In genomic region chr1:23178414-23178813, GRCh38 we compare ENCODE assay signal across 9 cellular contexts. TPM values are rescaled to one million over a fixed set of nuclear protein-coding genes. Genes with fewer than 3 reads are reported as not detected.
DNase-seq lines count a peak whose midpoint lies in the region; ATAC-seq and TF ChIP-seq lines count a peak whose summit lies in the region.
"Had no signal": no experiment of that assay in that cellular context is flagged by ENCODE, and none has a peak within 500 bp of the region (broad histone marks: within the 10 kb centered on the region; RNA-seq: fewer than 3 reads in every experiment).

No MANE protein-coding gene starts in this region.

- H3K4me3 ChIP-seq in Caco-2 (ENCODE audit: low read depth, low read length): no peak overlapping the region
- H3K4me3 ChIP-seq in prostate gland: no peak overlapping the region
- no peak overlapping the region for H3K4me3 ChIP-seq in H7 (ENCODE audit: insufficient read depth, low read depth, low read length)
- no peak overlapping the region for H3K4me3 ChIP-seq in MM.1S (ENCODE audit: low read length)

- H3K27ac ChIP-seq in prostate gland: peak overlapping the region; percentile 77 to 79
- no peak overlapping the region for H3K27ac ChIP-seq in MM.1S (ENCODE audit: low read length)

- TF ChIP-seq POLR2A in prostate gland (IDR thresholded peaks at IDR 0.05): no peak

- H3F3A ChIP-seq in MM.1S (ENCODE audit: insufficient read depth, low read length): no peaks in the 10 kb centered on the region

- WGBS in prostate gland: 81% methylated on average over 6 of the region's 6 CpGs

- H3K36me3 ChIP-seq in Caco-2 (ENCODE audit: control insufficient read depth, insufficient read depth, low read length): no peaks in the 10 kb centered on the region
- H3K36me3 ChIP-seq in prostate gland: no peaks in the 10 kb centered on the region
- H3K36me3 ChIP-seq in H7 (replicated peaks; ENCODE audit: control insufficient read depth, insufficient read depth, low read length): no peaks in the 10 kb centered on the region
- H3K36me3 ChIP-seq in MM.1S (replicated peaks; ENCODE audit: insufficient read depth, low read length): no peaks in the 10 kb centered on the region

- no peak for TF ChIP-seq CTCF in Caco-2 (IDR thresholded peaks at IDR 0.05; ENCODE audit: insufficient read depth in 1 of 2, low read depth in 1 of 2, low read length in 1 of 2, severe bottlenecking in 1 of 2, unreplicated experiment in 1 of 2)
- TF ChIP-seq CTCF in prostate gland (IDR thresholded peaks at IDR 0.05): no peak
- no peak for TF ChIP-seq CTCF in MM.1S (IDR thresholded peaks at IDR 0.05; ENCODE audit: low read length)

- H3K27me3 Mint-ChIP-seq in Caco-2 (ENCODE audit: insufficient read depth, unreplicated experiment): no peaks in the 10 kb centered on the region
- peaks cover 41% of the 10 kb centered on the region for H3K27me3 Mint-ChIP-seq in activated CD8-positive, alpha-beta T cell treated with anti-CD3 and anti-CD28 coated beads, Interleukin-2, amount 10 ng/mL, durations not matched to agents 7 days and 5 days (ENCODE audit: low read depth)

- H3K9ac ChIP-seq in MM.1S (ENCODE audit: low read length): no peak overlapping the region

- DNase-seq in Caco-2 (no peak), left ventricle myocardium superior (no peak), prostate gland (ENCODE audit: low spot score) (no peak), H7 (no peak), NCI-H524 treated with DMSO at 0.1 percent for 48 hours (lab: John Stamatoyannopoulos, UW) (no peak), MM.1S (no peak)
- DNase-seq in activated CD8-positive, alpha-beta T cell treated with anti-CD3 and anti-CD28 coated beads, Interleukin-2, amount 10 ng/mL, durations not matched to agents 7 days and 5 days: no peak
- DNase-seq: activated CD4-positive, alpha-beta memory T cell treated with anti-CD3 and anti-CD28 coated beads for 36 hours had no signal

- no peak for ATAC-seq in activated CD8-positive, alpha-beta T cell treated with anti-CD3 and anti-CD28 coated beads, Interleukin-2, amount 10 ng/mL, durations not matched to agents 7 days and 5 days
- ATAC-seq in left ventricle myocardium superior (peak; percentile 17), HG02840 (IDR thresholded peaks at IDR 0.05; ENCODE audit: low FRiP score, unreplicated experiment) (no peak)

- H3K27me3 ChIP-seq in Caco-2 (replicated peaks; ENCODE audit: control insufficient read depth, insufficient read depth, low read length): no peaks in the 10 kb centered on the region
- H3K27me3 ChIP-seq in prostate gland (replicated peaks; ENCODE audit: insufficient read depth): no peaks in the 10 kb centered on the region
- H3K27me3 ChIP-seq in H7 (ENCODE audit: control insufficient read depth, insufficient read depth, low read length): peaks cover 21% of the 10 kb centered on the region
- peaks cover 33% of the 10 kb centered on the region for H3K27me3 ChIP-seq in MM.1S (replicated peaks; ENCODE audit: insufficient read depth, low read length)

- H3K4me1 Mint-ChIP-seq in Caco-2 (ENCODE audit: low read depth, unreplicated experiment): no peaks in the 10 kb centered on the region
- peaks cover 21% of the 10 kb centered on the region for H3K4me1 Mint-ChIP-seq in activated CD8-positive, alpha-beta T cell treated with anti-CD3 and anti-CD28 coated beads, Interleukin-2, amount 10 ng/mL, durations not matched to agents 7 days and 5 days (ENCODE audit: low read depth)

- H3K9me2 ChIP-seq in MM.1S (replicated peaks; ENCODE audit: insufficient read depth, low read length): no peaks in the 10 kb centered on the region

- H3K9me3 Mint-ChIP-seq in Caco-2 (ENCODE audit: unreplicated experiment): no peaks in the 10 kb centered on the region
- no peaks in the 10 kb centered on the region for H3K9me3 Mint-ChIP-seq in activated CD8-positive, alpha-beta T cell treated with anti-CD3 and anti-CD28 coated beads, Interleukin-2, amount 10 ng/mL, durations not matched to agents 7 days and 5 days (ENCODE audit: insufficient read depth)
- H3K9me3 Mint-ChIP-seq: activated CD4-positive, alpha-beta memory T cell treated with anti-CD3 and anti-CD28 coated beads for 36 hours had no signal

- H3K4me1 ChIP-seq in Caco-2: peaks cover 4% of the 10 kb centered on the region; the same call in 1 of the 2 replicates
- H3K4me1 ChIP-seq in prostate gland (replicated peaks): no peaks in the 10 kb centered on the region
- H3K4me1 ChIP-seq in MM.1S (ENCODE audit: low read length): no peaks in the 10 kb centered on the region

- CTCF ChIA-PET in Caco-2 (lab: Charles Lee): interaction anchor here (1.6 kb wide), 1 partner anchor 79 kb away, joined by 7 read pairs; no protein-coding TSS in a partner anchor
- CTCF ChIA-PET in activated CD8-positive, alpha-beta T cell treated with anti-CD3 and anti-CD28 coated beads, Interleukin-2, amount 10 ng/mL, durations not matched to agents 7 days and 5 days (lab: Charles Lee): interaction anchor here (0.7 to 12.6 kb wide), 5 partner anchors 31 to 80 kb away, joined by 3 to 735 read pairs (median 4); no protein-coding TSS in a partner anchor

- H3K4me2 ChIP-seq in MM.1S (ENCODE audit: low read depth, low read length): no peak overlapping the region

- no peak overlapping the region for H3K27ac Mint-ChIP-seq in Caco-2 (ENCODE audit: unreplicated experiment)
- H3K27ac Mint-ChIP-seq in activated CD8-positive, alpha-beta T cell treated with anti-CD3 and anti-CD28 coated beads, Interleukin-2, amount 10 ng/mL, durations not matched to agents 7 days and 5 days: no peak overlapping the region
- H3K27ac Mint-ChIP-seq: activated CD4-positive, alpha-beta memory T cell treated with anti-CD3 and anti-CD28 coated beads for 36 hours had no signal

- no peak overlapping the region for H2AFZ ChIP-seq in MM.1S (ENCODE audit: low read length)

- intact Hi-C loops in Caco-2 (cut with micrococcal nuclease; ENCODE audit: unreplicated experiment): no loop called here
- intact Hi-C loops in left ventricle myocardium superior (cut with micrococcal nuclease): no loop called here
- intact Hi-C loops in prostate gland (cut with DNase I): no loop called here

- no peaks in the 10 kb centered on the region for H3K36me3 Mint-ChIP-seq in Caco-2 (ENCODE audit: insufficient read depth, unreplicated experiment)
- H3K36me3 Mint-ChIP-seq in activated CD8-positive, alpha-beta T cell treated with anti-CD3 and anti-CD28 coated beads, Interleukin-2, amount 10 ng/mL, durations not matched to agents 7 days and 5 days (ENCODE audit: low read depth): no peaks in the 10 kb centered on the region
- H3K36me3 Mint-ChIP-seq: activated CD4-positive, alpha-beta memory T cell treated with anti-CD3 and anti-CD28 coated beads for 36 hours had no signal

- POLR2A ChIA-PET in Caco-2 (lab: Charles Lee): no interaction called here
- POLR2A ChIA-PET in activated CD8-positive, alpha-beta T cell treated with anti-CD3 and anti-CD28 coated beads, Interleukin-2, amount 10 ng/mL, durations not matched to agents 7 days and 5 days (lab: Charles Lee): no interaction called here

- H3K79me2 ChIP-seq in MM.1S (ENCODE audit: low read length): no peaks in the 10 kb centered on the region

- H4K20me1 ChIP-seq in MM.1S (ENCODE audit: insufficient read depth, low read length): no peaks in the 10 kb centered on the region

- H3K4me3 Mint-ChIP-seq in Caco-2 (ENCODE audit: unreplicated experiment): peak overlapping the region; percentile 72
- peak overlapping the region; percentile 7 for H3K4me3 Mint-ChIP-seq in activated CD8-positive, alpha-beta T cell treated with anti-CD3 and anti-CD28 coated beads, Interleukin-2, amount 10 ng/mL, durations not matched to agents 7 days and 5 days

- H3K9me3 ChIP-seq in Caco-2: no peaks in the 10 kb centered on the region
- H3K9me3 ChIP-seq in prostate gland: no peaks in the 10 kb centered on the region
- H3K9me3 ChIP-seq in MM.1S (replicated peaks; ENCODE audit: insufficient read depth, low read length): no peaks in the 10 kb centered on the region

- no TSS peak for BruUV-seq in Caco-2 (replicated peaks; lab: Mats Ljungman, UMichigan)

RNA-seq across cellular contexts. Expression of gene LUZP1, which starts 9.8 kb away (rescaled TPM):
- total RNA-seq in Caco-2 (2022) (20.0 and 20.6 TPM in 2 replicates), left ventricle myocardium superior (28.0 TPM), prostate gland (10 to 100 TPM; 16.9 to 17.5 TPM)
- total RNA-seq in activated CD8-positive, alpha-beta T cell treated with anti-CD3 and anti-CD28 coated beads, Interleukin-2, amount 10 ng/mL, durations not matched to agents 7 days and 5 days: 10 to 100 TPM; 15.2 to 16.0 TPM
- 29.9 and 30.9 TPM in 2 replicates for total RNA-seq in H7 (2014; rRNA removed; shearing (Covaris generic))

RNA-seq across cellular contexts. Expression of gene HTR1D, which starts 38.9 kb away (rescaled TPM):
- total RNA-seq in Caco-2 (2022) (7.7 and 8.7 TPM in 2 replicates), left ventricle myocardium superior (0.07 TPM), prostate gland (under 1 TPM; 0.09 to 0.28 TPM)
- not detected for total RNA-seq in activated CD8-positive, alpha-beta T cell treated with anti-CD3 and anti-CD28 coated beads, Interleukin-2, amount 10 ng/mL, durations not matched to agents 7 days and 5 days
- 3.9 and 4.1 TPM in 2 replicates for total RNA-seq in H7 (2014; rRNA removed; shearing (Covaris generic))
- total RNA-seq: activated CD4-positive, alpha-beta memory T cell treated with anti-CD3 and anti-CD28 coated beads for 36 hours had no signal
